8 cellular contexts compared by ENCODE assay signal in the genomic region with DNA sequence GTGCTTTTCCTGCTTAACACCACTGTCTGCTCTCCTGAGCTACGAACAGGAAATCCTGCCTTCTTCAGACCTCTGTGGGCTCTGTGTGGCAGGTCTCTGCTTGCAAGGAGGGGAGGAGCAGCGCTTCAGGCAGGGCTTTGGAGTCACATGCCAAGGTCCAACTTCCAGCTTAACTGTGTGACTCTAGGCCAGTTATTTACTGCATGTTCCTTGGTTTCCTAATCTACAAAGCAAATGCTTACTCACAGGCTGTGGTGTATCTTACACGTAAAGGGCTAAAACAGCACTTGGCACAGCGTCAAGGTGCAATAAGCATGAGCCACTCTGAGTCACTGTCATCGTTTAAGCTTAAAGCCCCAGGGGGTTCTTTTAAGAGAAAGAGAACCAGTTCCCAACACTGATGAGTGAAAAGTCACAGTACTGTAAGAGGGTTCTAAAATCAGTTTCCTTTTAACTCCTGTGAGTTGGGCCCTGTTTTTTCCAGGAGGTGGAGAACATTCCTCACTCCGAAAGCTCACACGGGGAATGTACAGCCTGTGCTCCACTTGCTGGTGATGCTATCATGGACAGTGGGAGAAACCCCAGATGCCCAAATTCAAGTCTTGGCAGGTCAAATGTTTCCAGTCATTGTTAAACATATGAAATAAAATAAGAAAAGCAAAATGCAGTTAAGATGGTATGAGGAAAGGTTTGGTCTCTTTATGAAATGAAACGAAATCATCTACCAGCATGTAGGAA. TPM values are rescaled to one million over a fixed set of nuclear protein-coding genes. Genes with fewer than 3 reads are reported as not detected.
DNase-seq lines count a peak whose midpoint lies in the region; ATAC-seq and TF ChIP-seq lines count a peak whose summit lies in the region.

No MANE protein-coding gene starts in this region.

- CTCF ChIA-PET in SK-N-SH (lab: Yijun Ruan, JAX), result interaction anchor here (0.8 to 2.7 kb wide), 7 partner anchors 17 to 106 kb away, joined by 3 to 13 read pairs (median 4); no protein-coding TSS in a partner anchor

- peak overlapping the region; percentile 79 for H3K9ac ChIP-seq in SK-N-SH

- H3K9me3 ChIP-seq in BE2C, result no peaks in the 10 kb centered on the region
- H3K9me3 ChIP-seq in SK-N-SH, result no peaks in the 10 kb centered on the region

- POLR2A ChIA-PET in SK-N-SH (lab: Yijun Ruan, JAX), result interaction anchor here (1.0 to 1.8 kb wide), 2 partner anchors 10 to 16 kb away, joined by 3 read pairs; no protein-coding TSS in a partner anchor

- H3K27me3 ChIP-seq in BE2C (no peaks in the 10 kb centered on the region), SK-N-SH (ENCODE audit: insufficient read depth) (no peaks in the 10 kb centered on the region), layer of hippocampus (ENCODE audit: control insufficient read depth, insufficient read depth, low read length) (no peaks in the 10 kb centered on the region)

- peaks cover 20% of the 10 kb centered on the region for H3K4me1 ChIP-seq in BE2C
- H3K4me1 ChIP-seq in SK-N-SH (ENCODE audit: control insufficient read depth in 1 of 2, insufficient read depth in 2 of 2, low read depth in 1 of 2, low read length in 1 of 2), result peaks cover 22 to 42% of the 10 kb centered on the region in 2 experiments

- no peaks in the 10 kb centered on the region for H3K9me3 Mint-ChIP-seq in brain

- peak overlapping the region in 2 of 5 experiments; percentile 10 to 21 for H3K4me3 Mint-ChIP-seq in brain

- TF ChIP-seq RAD21 in SK-N-SH (IDR thresholded peaks at IDR 0.05; ENCODE audit: low read length), result no peak

- H3K4me1 Mint-ChIP-seq in brain, result peaks cover 48% of the 10 kb centered on the region

- H3F3A ChIP-seq in SK-N-SH (replicated peaks; ENCODE audit: insufficient read depth), result peaks cover 33% of the 10 kb centered on the region

- no peaks in the 10 kb centered on the region; the same call in 1 of the 2 replicates for H3K79me2 ChIP-seq in SK-N-SH (ENCODE audit: insufficient read depth)

- peak; percentile 81 for ATAC-seq in GM19043 (IDR thresholded peaks at IDR 0.05; ENCODE audit: low read depth, unreplicated experiment)
- peak; percentile 75 for ATAC-seq in HG03575 (IDR thresholded peaks at IDR 0.05; ENCODE audit: extremely low read depth, insufficient number of reproducible peaks, low FRiP score, unreplicated experiment)

- peak overlapping the region; percentile 48 to 100 (median 90) for H3K27ac Mint-ChIP-seq in brain

- H3K4me3 ChIP-seq in BE2C (ENCODE audit: low read depth, low read length), result no peak overlapping the region
- H3K4me3 ChIP-seq in SK-N-SH (ENCODE audit: low read depth in 2 of 2, low read length in 1 of 2), result peak overlapping the region in 1 of 2 experiments; percentile 25; a peak in 2 of 4 replicates

- H3K4me2 ChIP-seq in SK-N-SH, result peak overlapping the region; percentile 70

- no peaks in the 10 kb centered on the region for H4K20me1 ChIP-seq in SK-N-SH (ENCODE audit: insufficient read depth)

- peak in 1 of 2 experiments; percentile 89; a peak in 2 of 4 replicates for TF ChIP-seq EP300 in SK-N-SH (IDR thresholded peaks at IDR 0.05; ENCODE audit: borderline replicate concordance in 1 of 2, low read depth in 1 of 2, low read length in 1 of 2)

- peak overlapping the region; percentile 92 to 99 for H3K27ac ChIP-seq in SK-N-SH (ENCODE audit: low read depth in 2 of 2, low read length in 1 of 2)
- H3K27ac ChIP-seq in layer of hippocampus (ENCODE audit: low read depth, low read length), result peak overlapping the region; percentile 67

- peaks cover 17% of the 10 kb centered on the region for H3K36me3 ChIP-seq in BE2C
- H3K36me3 ChIP-seq in SK-N-SH (replicated peaks in 1 of 2; ENCODE audit: control insufficient read depth in 1 of 2, insufficient read depth in 2 of 2, low read length in 1 of 2), result peaks cover 2 to 21% of the 10 kb centered on the region in 2 experiments

- H2AFZ ChIP-seq in SK-N-SH (ENCODE audit: low read depth), result no peak overlapping the region

- WGBS in SK-N-SH (ENCODE audit: low lambda C conversion rate), result 6% methylated on average over 7 of the region's 8 CpGs

- H3K36me3 Mint-ChIP-seq in brain, result peaks cover 42% of the 10 kb centered on the region

- TF ChIP-seq CTCF in BE2C (IDR thresholded peaks at IDR 0.05; ENCODE audit: low read depth, low read length) (no peak), SK-N-SH (IDR thresholded peaks at IDR 0.05) (peak; percentile 24; the same call in 1 of the 2 replicates), brain (conservative IDR thresholded peaks at IDR 0.05) (no peak)

- peak; percentile 60 for DNase-seq in BE2C
- DNase-seq in SK-N-SH, result peak; percentile 54
- peak; percentile 22 to 52 (median 43) for DNase-seq in stimulated activated CD4-positive, alpha-beta T cell treated with anti-CD3 and anti-CD28 coated beads, TNF-alpha, amount 100 ng/mL, for 24 hours (ENCODE audit: low read depth in 3 of 3)
- DNase-seq in NCI-H774 (lab: John Stamatoyannopoulos, UW), result no peak

- H3K9me2 ChIP-seq in SK-N-SH, result no peaks in the 10 kb centered on the region

- H3K27me3 Mint-ChIP-seq in brain, result peaks cover 5% of the 10 kb centered on the region

TF ChIP-seq in SK-N-SH, 30 proteins besides CTCF, POLR2A, EP300 and RAD21 (continues in another document):
- TF ChIP-seq, protein P1, sequence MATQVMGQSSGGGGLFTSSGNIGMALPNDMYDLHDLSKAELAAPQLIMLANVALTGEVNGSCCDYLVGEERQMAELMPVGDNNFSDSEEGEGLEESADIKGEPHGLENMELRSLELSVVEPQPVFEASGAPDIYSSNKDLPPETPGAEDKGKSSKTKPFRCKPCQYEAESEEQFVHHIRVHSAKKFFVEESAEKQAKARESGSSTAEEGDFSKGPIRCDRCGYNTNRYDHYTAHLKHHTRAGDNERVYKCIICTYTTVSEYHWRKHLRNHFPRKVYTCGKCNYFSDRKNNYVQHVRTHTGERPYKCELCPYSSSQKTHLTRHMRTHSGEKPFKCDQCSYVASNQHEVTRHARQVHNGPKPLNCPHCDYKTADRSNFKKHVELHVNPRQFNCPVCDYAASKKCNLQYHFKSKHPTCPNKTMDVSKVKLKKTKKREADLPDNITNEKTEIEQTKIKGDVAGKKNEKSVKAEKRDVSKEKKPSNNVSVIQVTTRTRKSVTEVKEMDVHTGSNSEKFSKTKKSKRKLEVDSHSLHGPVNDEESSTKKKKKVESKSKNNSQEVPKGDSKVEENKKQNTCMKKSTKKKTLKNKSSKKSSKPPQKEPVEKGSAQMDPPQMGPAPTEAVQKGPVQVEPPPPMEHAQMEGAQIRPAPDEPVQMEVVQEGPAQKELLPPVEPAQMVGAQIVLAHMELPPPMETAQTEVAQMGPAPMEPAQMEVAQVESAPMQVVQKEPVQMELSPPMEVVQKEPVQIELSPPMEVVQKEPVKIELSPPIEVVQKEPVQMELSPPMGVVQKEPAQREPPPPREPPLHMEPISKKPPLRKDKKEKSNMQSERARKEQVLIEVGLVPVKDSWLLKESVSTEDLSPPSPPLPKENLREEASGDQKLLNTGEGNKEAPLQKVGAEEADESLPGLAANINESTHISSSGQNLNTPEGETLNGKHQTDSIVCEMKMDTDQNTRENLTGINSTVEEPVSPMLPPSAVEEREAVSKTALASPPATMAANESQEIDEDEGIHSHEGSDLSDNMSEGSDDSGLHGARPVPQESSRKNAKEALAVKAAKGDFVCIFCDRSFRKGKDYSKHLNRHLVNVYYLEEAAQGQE (IDR thresholded peaks at IDR 0.05; ENCODE audit: low read depth, low read length), result no peak
- peak; percentile 44; the same call in 1 of the 2 replicates for TF ChIP-seq FOXM1 (IDR thresholded peaks at IDR 0.05; ENCODE audit: low read depth)
- no peak for TF ChIP-seq MXI1 (IDR thresholded peaks at IDR 0.05; ENCODE audit: low read depth, low read length)
- peak; percentile 64; the same call in 1 of the 2 replicates for TF ChIP-seq SIN3A (IDR thresholded peaks at IDR 0.05; ENCODE audit: borderline replicate concordance, low read depth, low read length)
- TF ChIP-seq, protein P2, sequence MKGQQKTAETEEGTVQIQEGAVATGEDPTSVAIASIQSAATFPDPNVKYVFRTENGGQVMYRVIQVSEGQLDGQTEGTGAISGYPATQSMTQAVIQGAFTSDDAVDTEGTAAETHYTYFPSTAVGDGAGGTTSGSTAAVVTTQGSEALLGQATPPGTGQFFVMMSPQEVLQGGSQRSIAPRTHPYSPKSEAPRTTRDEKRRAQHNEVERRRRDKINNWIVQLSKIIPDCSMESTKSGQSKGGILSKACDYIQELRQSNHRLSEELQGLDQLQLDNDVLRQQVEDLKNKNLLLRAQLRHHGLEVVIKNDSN (IDR thresholded peaks at IDR 0.05; ENCODE audit: borderline replicate concordance, low read depth), result peak; percentile 72; the same call in 1 of the 2 replicates
- peak; percentile 88 for TF ChIP-seq TCF12 (IDR thresholded peaks at IDR 0.05)
- TF ChIP-seq, protein P3, sequence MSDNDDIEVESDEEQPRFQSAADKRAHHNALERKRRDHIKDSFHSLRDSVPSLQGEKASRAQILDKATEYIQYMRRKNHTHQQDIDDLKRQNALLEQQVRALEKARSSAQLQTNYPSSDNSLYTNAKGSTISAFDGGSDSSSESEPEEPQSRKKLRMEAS (IDR thresholded peaks at IDR 0.05; ENCODE audit: low read depth), result peak; percentile 90
- TF ChIP-seq, protein P4, sequence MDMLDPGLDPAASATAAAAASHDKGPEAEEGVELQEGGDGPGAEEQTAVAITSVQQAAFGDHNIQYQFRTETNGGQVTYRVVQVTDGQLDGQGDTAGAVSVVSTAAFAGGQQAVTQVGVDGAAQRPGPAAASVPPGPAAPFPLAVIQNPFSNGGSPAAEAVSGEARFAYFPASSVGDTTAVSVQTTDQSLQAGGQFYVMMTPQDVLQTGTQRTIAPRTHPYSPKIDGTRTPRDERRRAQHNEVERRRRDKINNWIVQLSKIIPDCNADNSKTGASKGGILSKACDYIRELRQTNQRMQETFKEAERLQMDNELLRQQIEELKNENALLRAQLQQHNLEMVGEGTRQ (IDR thresholded peaks at IDR 0.05; ENCODE audit: borderline replicate concordance, low read depth, low read length), result no peak
- peak; percentile 51; the same call in 1 of the 2 replicates for TF ChIP-seq GATA2 (CRISPR knock-in tag; IDR thresholded peaks at IDR 0.05)
- TF ChIP-seq POLR2AphosphoS5 (IDR thresholded peaks at IDR 0.05; ENCODE audit: low read depth, low read length), result peak; percentile 77
- peak; percentile 85 for TF ChIP-seq JUND (IDR thresholded peaks at IDR 0.05)
- no peak for TF ChIP-seq CHD2 (IDR thresholded peaks at IDR 0.05; ENCODE audit: low read length, partially characterized antibody)
- TF ChIP-seq RXRA (IDR thresholded peaks at IDR 0.05; ENCODE audit: borderline replicate concordance, low read depth), result peak; percentile 58; the same call in 1 of the 2 replicates
- no peak for TF ChIP-seq RFX5 (IDR thresholded peaks at IDR 0.05; ENCODE audit: low read length)
- 0 out of 2 replicates have a peak, but pooled peaks have one; percentile 7 for TF ChIP-seq SMC3 (IDR thresholded peaks at IDR 0.05; ENCODE audit: low read depth, low read length)

RNA-seq across cellular contexts. Expression of a gene that starts 54.1 kb away (rescaled TPM):
- 72.3 TPM for polyA plus RNA-seq in BE2C (2012; ENCODE audit: insufficient read depth, insufficient read length, low read depth)
- 29.2 and 45.1 TPM in 2 replicates for polyA plus RNA-seq in SK-N-SH (2012; rRNA removed)
- 18.4 and 30.6 TPM in 2 replicates for polyA plus RNA-seq in SK-N-SH (2012; cell fraction: cytosol; rRNA removed)
- 120 and 189 TPM in 2 replicates for polyA plus RNA-seq in SK-N-SH (2012; cell fraction: nucleus; rRNA removed)
- polyA plus RNA-seq in brain (ENCODE audit: insufficient read depth, low read depth, low replicate concordance), result 76.8 TPM
